ENCODE assay signal across 8 cellular contexts in the genomic region with DNA sequence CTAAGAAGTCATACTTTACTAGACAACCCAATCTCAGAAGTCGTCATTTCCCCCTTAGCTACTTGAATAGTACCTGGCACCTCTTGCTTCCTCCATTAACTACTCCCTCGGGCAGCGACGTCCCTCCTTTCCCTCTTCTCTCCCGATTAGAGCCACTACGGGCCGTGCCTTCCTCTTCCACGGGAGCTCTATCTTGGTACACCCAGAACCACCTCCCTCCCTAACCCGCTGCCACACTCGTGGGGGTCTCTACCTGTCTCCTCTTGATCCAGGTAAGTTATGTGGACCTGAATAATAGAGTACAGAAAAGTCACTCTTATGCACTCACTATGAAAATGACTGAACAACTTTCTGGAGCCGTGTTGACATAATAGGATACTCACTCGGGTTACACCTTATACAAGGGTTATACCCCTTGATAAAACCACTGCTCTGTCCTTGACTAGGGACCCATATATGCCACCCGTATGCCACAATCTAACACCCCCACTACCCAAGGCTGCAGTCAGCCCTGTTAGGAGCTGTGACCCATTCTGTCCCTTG. TPM values are rescaled to one million over a fixed set of nuclear protein-coding genes. Genes with fewer than 3 reads are reported as not detected.
DNase-seq lines count a peak whose midpoint lies in the region; ATAC-seq and TF ChIP-seq lines count a peak whose summit lies in the region.

No MANE protein-coding gene starts in this region.

- H3K27me3 Mint-ChIP-seq in CD14-positive monocyte (ENCODE audit: low read depth in 3 of 3), result no peaks in the 10 kb centered on the region

- H3K4me3 Mint-ChIP-seq in CD14-positive monocyte, result peak overlapping the region; percentile 97 to 100

- peak overlapping the region; percentile 87 to 97 (median 93) for H3K27ac Mint-ChIP-seq in CD14-positive monocyte

- no peaks in the 10 kb centered on the region for H4K20me1 ChIP-seq in KMS-11 (ENCODE audit: insufficient read depth)

- peaks cover 8% of the 10 kb centered on the region for H3K79me2 ChIP-seq in KMS-11 (ENCODE audit: insufficient read depth, low read depth)

- DNase-seq in CD14-positive monocyte (ENCODE audit: low spot score) (no peak), spleen (peak; percentile 80), SKM-1 (lab: John Stamatoyannopoulos, UW; ENCODE audit: unreplicated experiment) (no peak), DMS79 (lab: John Stamatoyannopoulos, UW) (no peak)

- H3K9me3 ChIP-seq in iPS-18c (ENCODE audit: control insufficient read depth, insufficient read depth, low read length) (no peaks in the 10 kb centered on the region), spleen (no peaks in the 10 kb centered on the region)

- H3K4me2 ChIP-seq in KMS-11, result peak overlapping the region; percentile 99

- intact Hi-C loops in CD14-positive monocyte (cut with micrococcal nuclease) (no loop called here), spleen (cut with DNase I; ENCODE audit: low total_unique reads) (no loop called here)

- ATAC-seq in GM19455 (IDR thresholded peaks at IDR 0.05; ENCODE audit: unreplicated experiment), result peak; percentile 6

- no peaks in the 10 kb centered on the region for H3K27me3 ChIP-seq in KMS-11 (ENCODE audit: insufficient read depth, low read depth)
- H3K27me3 ChIP-seq in spleen (replicated peaks in 1 of 7), result no peaks in the 10 kb centered on the region

- H3K4me3 ChIP-seq in KMS-11 (IDR thresholded peaks at IDR 0.05; ENCODE audit: insufficient read depth, low read depth, low read length), result peak overlapping the region; percentile 69
- peak overlapping the region; percentile 96 for H3K4me3 ChIP-seq in iPS-18c (ENCODE audit: insufficient read depth, low read depth, low read length)
- H3K4me3 ChIP-seq in spleen, result peak overlapping the region; percentile 54 to 90 (median 76)

- H3K36me3 Mint-ChIP-seq in CD14-positive monocyte, result peaks cover 26 to 29% of the 10 kb centered on the region in 2 donors

- no peak for TF ChIP-seq POLR2A in spleen (IDR thresholded peaks at IDR 0.05)

- peaks cover 28% of the 10 kb centered on the region for H3K4me1 Mint-ChIP-seq in CD14-positive monocyte

- H2AFZ ChIP-seq in KMS-11 (ENCODE audit: low read depth), result peak overlapping the region; percentile 91

- H3K9ac ChIP-seq in KMS-11, result peak overlapping the region; percentile 65; the same call in 1 of the 2 replicates

- H3K4me1 ChIP-seq in KMS-11 (ENCODE audit: low read depth, poor library complexity, severe bottlenecking) (peaks cover 25% of the 10 kb centered on the region), spleen (peaks cover 11 to 46% (median 31%) of the 10 kb centered on the region in 6 donors)

- H3K9me3 Mint-ChIP-seq in CD14-positive monocyte, result no peaks in the 10 kb centered on the region

- TF ChIP-seq CTCF in CD14-positive monocyte (IDR thresholded peaks at IDR 0.05), result no peak
- no peak for TF ChIP-seq CTCF in KMS-11 (conservative IDR thresholded peaks at IDR 0.05; ENCODE audit: low read depth, low read length)
- no peak for TF ChIP-seq CTCF in spleen (IDR thresholded peaks at IDR 0.05 in 8 of 11, conservative IDR thresholded peaks at IDR 0.05 in 3 of 11)

- H3K27ac ChIP-seq in KMS-11, result peak overlapping the region; percentile 63
- peak overlapping the region; percentile 12 for H3K27ac ChIP-seq in adipose tissue (ENCODE audit: low read depth, low read length)
- peak overlapping the region; percentile 82 to 93 (median 90) for H3K27ac ChIP-seq in spleen

- H3K36me3 ChIP-seq in KMS-11 (ENCODE audit: insufficient read depth) (peaks cover 2% of the 10 kb centered on the region; the same call in 1 of the 2 replicates), spleen (peaks cover 0 to 25% (median 14%) of the 10 kb centered on the region in 6 donors)

- WGBS in adipose tissue, 3 donors, result 2 to 8% (median 8%) methylated on average over 13 of the region's 13 CpGs
- 7 to 11% (median 8%) methylated on average over 13 of the region's 13 CpGs for WGBS in spleen, 5 donors

RNA-seq across cellular contexts. Expression of gene HDHD2, which starts 0.6 kb away (rescaled TPM):
- polyA plus RNA-seq in CD14-positive monocyte, result 10 to 100 TPM; 30.6 to 38.1 TPM
- 10 to 100 TPM; 15.4 to 27.7 (median 19.3) TPM for polyA plus RNA-seq in adipose tissue
- total RNA-seq in spleen, result 10 to 100 TPM; 26.6 to 39.6 (median 34.5) TPM
- 10 to 100 TPM; 19.7 to 24.1 (median 22.3) TPM for polyA plus RNA-seq in spleen

RNA-seq across cellular contexts. Expression of gene IER3IP1, which starts 25.3 kb away (rescaled TPM):
- 10 to 100 TPM; 14.4 to 17.2 TPM for polyA plus RNA-seq in CD14-positive monocyte
- 10 to 100 TPM in 2 of 3 donors, 1 to 10 TPM in 1; 6.9 to 16.3 (median 11.6) TPM for polyA plus RNA-seq in adipose tissue
- 10 to 100 TPM in 5 of 7 donors, 1 to 10 TPM in 2; 8.4 to 15.1 (median 11.5) TPM for total RNA-seq in spleen
- polyA plus RNA-seq in spleen, result 10 to 100 TPM; 10.2 to 12.9 (median 12.3) TPM

Comparison
In these comparisons a context has a peak if more than half of its experiments do, and no peak if none do; other contexts are left out.
1. H3K27ac ChIP-seq: peak in every context shown above with its lines; median percentile 90 in spleen; 63 in KMS-11; 12 in adipose tissue.